ENCODE assay signal across 13 cellular contexts in genomic region chr17:35172321-35172720, GRCh38. TPM values are rescaled to one million over a fixed set of nuclear protein-coding genes. Genes with fewer than 3 reads are reported as not detected.
DNase-seq lines count a peak whose midpoint lies in the region; ATAC-seq and TF ChIP-seq lines count a peak whose summit lies in the region.
"Not testable (repeated sequence)": the region's sequence is repeated elsewhere in the genome, so short reads cannot be mapped to it uniquely, and the experiment has no call there.
"Had no signal": no experiment of that assay in that cellular context is flagged by ENCODE, and none has a peak within 500 bp of the region (broad histone marks: within the 10 kb centered on the region; RNA-seq: fewer than 3 reads in every experiment).

No MANE protein-coding gene starts in this region.

- not testable (repeated sequence) for H3K4me3 Mint-ChIP-seq in activated CD8-positive, alpha-beta T cell treated with anti-CD3 and anti-CD28 coated beads for 36 hours; activated T-cell treated with anti-CD3 and anti-CD28 coated beads, Interleukin-2, amount 50 U/mL, for 24 hours
- H3K4me3 Mint-ChIP-seq in effector memory CD8-positive, alpha-beta T cell, result peak overlapping the region; percentile 48 to 63
- peak overlapping the region in 6 of 10 donors; percentile 22 to 47 (median 34) for H3K4me3 Mint-ChIP-seq in naive thymus-derived CD8-positive, alpha-beta T cell

- not testable (repeated sequence) for H3K9me3 Mint-ChIP-seq in activated CD8-positive, alpha-beta T cell treated with anti-CD3 and anti-CD28 coated beads for 36 hours; activated T-cell treated with anti-CD3 and anti-CD28 coated beads, Interleukin-2, amount 50 U/mL, for 24 hours; activated naive CD4-positive, alpha-beta T cell treated with anti-CD3 and anti-CD28 coated beads, Interleukin-2, amount 50 U/mL, for 72 hours; effector memory CD8-positive, alpha-beta T cell; naive thymus-derived CD8-positive, alpha-beta T cell

- intact Hi-C loops in activated CD8-positive, alpha-beta T cell treated with anti-CD3 and anti-CD28 coated beads for 36 hours (cut with micrococcal nuclease), result loop anchor here (5.0 to 10.0 kb wide), 2 partner anchors 70 to 572 kb away; partner anchors contain the start of gene SLFN5

- not testable (repeated sequence) for H3K9me3 ChIP-seq in KOPT-K1 (ENCODE audit: insufficient read depth, low read length, poor library complexity, severe bottlenecking)

- POLR2A ChIA-PET in activated CD8-positive, alpha-beta T cell treated with anti-CD3 and anti-CD28 coated beads for 36 hours (lab: Charles Lee), result interaction anchor here (0.7 to 1.0 kb wide), 3 partner anchors 16 to 205 kb away, joined by 3 to 5 read pairs (median 3); no protein-coding TSS in a partner anchor
- POLR2A ChIA-PET in naive thymus-derived CD8-positive, alpha-beta T cell (lab: Charles Lee), result interaction anchor here (0.6 to 4.1 kb wide), 9 partner anchors 24 to 365 kb away, joined by 3 to 21 read pairs (median 5); partner anchors contain the start of genes SLFN12L and SLFN5

- not testable (repeated sequence) for H3K36me3 Mint-ChIP-seq in activated CD8-positive, alpha-beta T cell treated with anti-CD3 and anti-CD28 coated beads for 36 hours (ENCODE audit: low read depth); activated T-cell treated with anti-CD3 and anti-CD28 coated beads, Interleukin-2, amount 50 U/mL, for 24 hours (ENCODE audit: low read depth); activated naive CD4-positive, alpha-beta T cell treated with anti-CD3 and anti-CD28 coated beads, Interleukin-2, amount 50 U/mL, for 72 hours; effector memory CD8-positive, alpha-beta T cell (ENCODE audit: insufficient read depth); naive thymus-derived CD8-positive, alpha-beta T cell

- not testable (repeated sequence) for TF ChIP-seq CTCF in activated CD8-positive, alpha-beta T cell treated with anti-CD3 and anti-CD28 coated beads for 36 hours (IDR thresholded peaks at IDR 0.05)

- not testable (repeated sequence) for ATAC-seq in activated CD8-positive, alpha-beta T cell treated with anti-CD3 and anti-CD28 coated beads for 36 hours; activated naive CD4-positive, alpha-beta T cell treated with anti-CD3 and anti-CD28 coated beads, Interleukin-2, amount 50 U/mL, for 72 hours; effector memory CD8-positive, alpha-beta T cell (replicated peaks); naive thymus-derived CD8-positive, alpha-beta T cell

- not testable (repeated sequence) for H3K27me3 Mint-ChIP-seq in activated CD8-positive, alpha-beta T cell treated with anti-CD3 and anti-CD28 coated beads for 36 hours; activated T-cell treated with anti-CD3 and anti-CD28 coated beads, Interleukin-2, amount 50 U/mL, for 24 hours; effector memory CD8-positive, alpha-beta T cell; naive thymus-derived CD8-positive, alpha-beta T cell

- H3K36me3 ChIP-seq in KOPT-K1 (ENCODE audit: insufficient read depth, low read length), result not testable (repeated sequence)

- not testable (repeated sequence) for DNase-seq in activated CD8-positive, alpha-beta T cell treated with anti-CD3 and anti-CD28 coated beads for 36 hours; activated T-cell treated with anti-CD3 and anti-CD28 coated beads, Interleukin-2, amount 50 U/mL, for 24 hours; activated naive CD4-positive, alpha-beta T cell treated with anti-CD3 and anti-CD28 coated beads, Interleukin-2, amount 50 U/mL, for 72 hours (ENCODE audit: low spot score in 2 of 2); effector memory CD8-positive, alpha-beta T cell; naive thymus-derived CD8-positive, alpha-beta T cell
- peak; percentile 27 for DNase-seq in ureter (ENCODE audit: low spot score)

- peak overlapping the region; percentile 49 for H3K27ac ChIP-seq in KOPT-K1 (ENCODE audit: low read depth, low read length, poor library complexity, severe bottlenecking)

- H3K4me1 Mint-ChIP-seq in activated CD8-positive, alpha-beta T cell treated with anti-CD3 and anti-CD28 coated beads for 36 hours (ENCODE audit: low read depth), result peaks cover 48% of the 10 kb centered on the region
- peaks cover 54% of the 10 kb centered on the region for H3K4me1 Mint-ChIP-seq in activated T-cell treated with anti-CD3 and anti-CD28 coated beads, Interleukin-2, amount 50 U/mL, for 24 hours (ENCODE audit: low read depth)
- H3K4me1 Mint-ChIP-seq in effector memory CD8-positive, alpha-beta T cell (ENCODE audit: low read depth in 2 of 2), result peaks cover 35 to 45% of the 10 kb centered on the region in 2 donors
- H3K4me1 Mint-ChIP-seq in naive thymus-derived CD8-positive, alpha-beta T cell, result peaks cover 28 to 60% (median 56%) of the 10 kb centered on the region in 4 donors

- CTCF ChIA-PET in activated CD8-positive, alpha-beta T cell treated with anti-CD3 and anti-CD28 coated beads for 36 hours (lab: Charles Lee), result interaction anchor here (0.6 to 1.1 kb wide), 3 partner anchors 315 to 574 kb away, joined by 3 to 4 read pairs (median 3); partner anchors contain the start of gene SLFN12L

- peak overlapping the region; percentile 77 for H3K27ac Mint-ChIP-seq in activated CD8-positive, alpha-beta T cell treated with anti-CD3 and anti-CD28 coated beads for 36 hours
- H3K27ac Mint-ChIP-seq in activated T-cell treated with anti-CD3 and anti-CD28 coated beads, Interleukin-2, amount 50 U/mL, for 24 hours, result peak overlapping the region; percentile 40
- H3K27ac Mint-ChIP-seq in activated naive CD4-positive, alpha-beta T cell treated with anti-CD3 and anti-CD28 coated beads, Interleukin-2, amount 50 U/mL, for 72 hours, result peak overlapping the region; percentile 33 to 63
- H3K27ac Mint-ChIP-seq in effector memory CD8-positive, alpha-beta T cell, result peak overlapping the region; percentile 38 to 89
- H3K27ac Mint-ChIP-seq in naive thymus-derived CD8-positive, alpha-beta T cell, result peak overlapping the region; percentile 52 to 96 (median 87)

RNA-seq across cellular contexts. Expression of gene SLC35G3, which starts 21.9 kb away (rescaled TPM):
- not detected for total RNA-seq in activated CD8-positive, alpha-beta T cell treated with anti-CD3 and anti-CD28 coated beads for 36 hours
- not detected for total RNA-seq in activated naive CD4-positive, alpha-beta T cell treated with anti-CD3 and anti-CD28 coated beads, Interleukin-2, amount 50 U/mL, for 72 hours
- total RNA-seq in naive thymus-derived CD8-positive, alpha-beta T cell, result under 1 TPM in 1 of 2 experiments, not detected in 1; 0.33 TPM
- under 1 TPM; 0.15 to 0.47 (median 0.18) TPM for polyA plus RNA-seq in naive thymus-derived CD8-positive, alpha-beta T cell
- total RNA-seq in ureter, result not detected
- total RNA-seq: A673, H1, K562, LHCN-M2, MCF 10A, OCI-LY7 had no signal
- polyA plus RNA-seq: H1, K562 had no signal

RNA-seq across cellular contexts. Expression of gene UNC45B, which starts 24.7 kb away (rescaled TPM):
- total RNA-seq in activated CD8-positive, alpha-beta T cell treated with anti-CD3 and anti-CD28 coated beads for 36 hours, result under 1 TPM in 1 of 2 experiments, not detected in 1; 0.11 TPM
- total RNA-seq in activated naive CD4-positive, alpha-beta T cell treated with anti-CD3 and anti-CD28 coated beads, Interleukin-2, amount 50 U/mL, for 72 hours, result under 1 TPM in 1 of 2 donors, not detected in 1; 0.07 TPM
- under 1 TPM; 0.36 TPM for total RNA-seq in naive thymus-derived CD8-positive, alpha-beta T cell
- polyA plus RNA-seq in naive thymus-derived CD8-positive, alpha-beta T cell, result under 1 TPM; 0.15 to 0.59 (median 0.28) TPM
- 0.08 TPM for total RNA-seq in ureter
- total RNA-seq: A673, K562, MCF 10A, OCI-LY7 had no signal
- polyA plus RNA-seq: K562 had no signal

RNA-seq across cellular contexts. Expression of gene NLE1, which starts 30.2 kb away (rescaled TPM):
- total RNA-seq in activated CD8-positive, alpha-beta T cell treated with anti-CD3 and anti-CD28 coated beads for 36 hours, result 10 to 100 TPM; 49.1 to 49.8 TPM
- 10 to 100 TPM; 17.7 to 35.6 TPM for total RNA-seq in activated naive CD4-positive, alpha-beta T cell treated with anti-CD3 and anti-CD28 coated beads, Interleukin-2, amount 50 U/mL, for 72 hours
- total RNA-seq in naive thymus-derived CD8-positive, alpha-beta T cell, result 10 to 100 TPM; 16.7 to 21.7 TPM
- polyA plus RNA-seq in naive thymus-derived CD8-positive, alpha-beta T cell, result 1 to 10 TPM; 4.6 to 6.4 (median 5.3) TPM
- total RNA-seq in ureter, result 20.0 TPM

RNA-seq across cellular contexts. Expression of gene FNDC8, which starts 50.9 kb away (rescaled TPM):
- not detected for total RNA-seq in activated CD8-positive, alpha-beta T cell treated with anti-CD3 and anti-CD28 coated beads for 36 hours
- not detected for total RNA-seq in activated naive CD4-positive, alpha-beta T cell treated with anti-CD3 and anti-CD28 coated beads, Interleukin-2, amount 50 U/mL, for 72 hours
- not detected for total RNA-seq in naive thymus-derived CD8-positive, alpha-beta T cell
- not detected for polyA plus RNA-seq in naive thymus-derived CD8-positive, alpha-beta T cell
- total RNA-seq in ureter, result not detected
- total RNA-seq: A673, H1, K562, LHCN-M2, MCF 10A, OCI-LY7 had no signal
- polyA plus RNA-seq: H1 had no signal

RNA-seq across cellular contexts. Expression of gene RAD51D, which starts 52.7 kb away (rescaled TPM):
- total RNA-seq in activated CD8-positive, alpha-beta T cell treated with anti-CD3 and anti-CD28 coated beads for 36 hours, result 10 to 100 TPM; 32.4 to 36.2 TPM
- 10 to 100 TPM; 30.4 TPM for total RNA-seq in activated naive CD4-positive, alpha-beta T cell treated with anti-CD3 and anti-CD28 coated beads, Interleukin-2, amount 50 U/mL, for 72 hours
- total RNA-seq in naive thymus-derived CD8-positive, alpha-beta T cell, result 10 to 100 TPM; 23.5 to 28.7 TPM
- polyA plus RNA-seq in naive thymus-derived CD8-positive, alpha-beta T cell, result 10 to 100 TPM in 1 of 3 donors, 1 to 10 TPM in 2; 6.5 to 13.6 (median 8.4) TPM
- 13.1 TPM for total RNA-seq in ureter
